In the genomic region with DNA sequence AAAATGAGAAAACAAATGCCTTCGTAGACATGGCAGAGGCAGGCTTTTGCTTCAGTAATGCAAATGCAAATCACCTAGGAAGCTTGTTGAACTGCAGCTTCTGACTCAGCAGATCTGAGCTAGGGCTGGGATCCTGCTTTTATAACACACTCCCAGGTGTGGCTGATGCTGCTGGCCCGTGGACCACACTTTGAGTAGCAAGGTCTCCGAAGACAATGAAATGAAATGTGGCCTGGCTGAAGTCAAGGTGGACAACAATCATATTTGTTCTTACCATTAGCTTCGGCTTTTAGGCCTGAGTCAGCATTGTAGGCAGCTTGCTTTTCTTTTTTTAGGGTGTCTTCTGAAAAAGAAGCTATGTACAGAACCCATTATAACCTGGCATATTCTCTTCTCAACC, we compare ENCODE assay signal across 32 cellular contexts. TPM values are rescaled to one million over a fixed set of nuclear protein-coding genes. Genes with fewer than 3 reads are reported as not detected.
DNase-seq lines count a peak whose midpoint lies in the region; ATAC-seq, FAIRE-seq and TF ChIP-seq lines count a peak whose summit lies in the region.
"Had no signal": no experiment of that assay in that cellular context is flagged by ENCODE, and none has a peak within 500 bp of the region (broad histone marks: within the 10 kb centered on the region; RNA-seq: fewer than 3 reads in every experiment).

No MANE protein-coding gene starts in this region.

- no peaks in the 10 kb centered on the region for H3K79me2 ChIP-seq in MM.1S (ENCODE audit: low read length)
- H3K79me2 ChIP-seq in K562 (ENCODE audit: control insufficient read depth, insufficient read depth, low read length), result no peaks in the 10 kb centered on the region
- H3K79me2 ChIP-seq in mesendoderm (ENCODE audit: control insufficient read depth, insufficient read depth, low read length), result no peaks in the 10 kb centered on the region

- no peak for TF ChIP-seq EP300 in K562 (IDR thresholded peaks at IDR 0.05; ENCODE audit: low read length)

- no peak overlapping the region for H2BK5ac ChIP-seq in mesendoderm (ENCODE audit: low read length)

- H3K9me1 ChIP-seq in K562 (ENCODE audit: control insufficient read depth, insufficient read depth, low read length), result no peaks in the 10 kb centered on the region

- H4K5ac ChIP-seq in mesendoderm (ENCODE audit: low read length), result no peak overlapping the region

- no peak overlapping the region for H3K4ac ChIP-seq in mesendoderm (ENCODE audit: low read depth, low read length)

- no peak for FAIRE-seq in K562 (lab: Jason Lieb, UNC)
- FAIRE-seq: GM12878, H54 had no signal

- no peak overlapping the region for H3K9ac ChIP-seq in MM.1S (ENCODE audit: low read length)
- no peak overlapping the region for H3K9ac ChIP-seq in K562 (ENCODE audit: insufficient read depth in 1 of 2, low read depth in 2 of 2, low read length in 2 of 2)
- no peak overlapping the region for H3K9ac ChIP-seq in mesendoderm (ENCODE audit: low read length)

- intact Hi-C loops in K562 (cut with micrococcal nuclease), result no loop called here

- H3K9me2 ChIP-seq in MM.1S (replicated peaks; ENCODE audit: insufficient read depth, low read length), result no peaks in the 10 kb centered on the region

- no peak overlapping the region for H2AK5ac ChIP-seq in mesendoderm (ENCODE audit: low read length)

- in situ Hi-C loops in K562 (cut with MboI), result no loop called here

- H3K27ac ChIP-seq in MM.1S (ENCODE audit: low read length), result no peak overlapping the region
- H3K27ac ChIP-seq in K562 (ENCODE audit: extremely low read depth, low read depth, low read length), result no peak overlapping the region
- no peak overlapping the region for H3K27ac ChIP-seq in mesendoderm (ENCODE audit: low read depth, low read length)
- H3K27ac ChIP-seq: brain microvascular endothelial cell, dorsolateral prefrontal cortex, gastrocnemius medialis, left lung, ovary, stomach, thyroid gland, vagina had no signal

- H4K20me1 ChIP-seq in MM.1S (ENCODE audit: insufficient read depth, low read length) (no peaks in the 10 kb centered on the region), K562 (replicated peaks; ENCODE audit: control insufficient read depth, insufficient read depth, low read length) (no peaks in the 10 kb centered on the region)

- no peak overlapping the region for H3K56ac ChIP-seq in mesendoderm (ENCODE audit: low read length)

- H2BK15ac ChIP-seq in mesendoderm (replicated peaks; ENCODE audit: low read depth), result peak overlapping the region; percentile 65

- no peak for TF ChIP-seq RAD21 in K562 (CRISPR knock-in tag; conservative IDR thresholded peaks at IDR 0.05 in 1 of 2, IDR thresholded peaks at IDR 0.05 in 1 of 2)

- H3K4me3 ChIP-seq in H7 (ENCODE audit: insufficient read depth, low read depth, low read length) (no peak overlapping the region), MM.1S (ENCODE audit: low read length) (no peak overlapping the region), K562 (no peak overlapping the region), mesendoderm (ENCODE audit: low read length) (no peak overlapping the region)
- H3K4me3 ChIP-seq: dorsolateral prefrontal cortex, gastrocnemius medialis, GM12878, left lung, ovary, stomach, thyroid gland, vagina had no signal

- no peak overlapping the region for H2BK120ac ChIP-seq in mesendoderm (ENCODE audit: low read depth, low read length)

- no peaks in the 10 kb centered on the region for H3K36me3 ChIP-seq in H7 (replicated peaks; ENCODE audit: control insufficient read depth, insufficient read depth, low read length)
- H3K36me3 ChIP-seq in MM.1S (replicated peaks; ENCODE audit: insufficient read depth, low read length), result no peaks in the 10 kb centered on the region
- H3K36me3 ChIP-seq in K562 (ENCODE audit: control insufficient read depth, insufficient read depth, low read length), result no peaks in the 10 kb centered on the region
- no peaks in the 10 kb centered on the region for H3K36me3 ChIP-seq in mesendoderm (ENCODE audit: control insufficient read depth, insufficient read depth, low read length)
- H3K36me3 ChIP-seq: brain microvascular endothelial cell, gastrocnemius medialis, left lung, ovary, stomach, thyroid gland had no signal

- peaks cover 10% of the 10 kb centered on the region for H3K4me1 ChIP-seq in MM.1S (ENCODE audit: low read length)
- no peaks in the 10 kb centered on the region for H3K4me1 ChIP-seq in K562 (replicated peaks in 1 of 2; ENCODE audit: control insufficient read depth in 2 of 2, insufficient read depth in 2 of 2, low read length in 2 of 2)
- H3K4me1 ChIP-seq in mesendoderm (ENCODE audit: control insufficient read depth, low read depth, low read length), result no peaks in the 10 kb centered on the region
- H3K4me1 ChIP-seq: gastrocnemius medialis, left lung, stomach, thyroid gland, vagina had no signal

- peak overlapping the region; percentile 30; the same call in 1 of the 2 replicates for H3K4me2 ChIP-seq in MM.1S (ENCODE audit: low read depth, low read length)
- no peak overlapping the region for H3K4me2 ChIP-seq in K562 (ENCODE audit: insufficient read depth, low read length)
- no peak overlapping the region for H3K4me2 ChIP-seq in mesendoderm (ENCODE audit: low read length)

- no peak overlapping the region for H4K8ac ChIP-seq in mesendoderm (ENCODE audit: low read depth, low read length)

- no peak overlapping the region for H3K18ac ChIP-seq in mesendoderm (ENCODE audit: low read length)

- TF ChIP-seq POLR2A in K562 (conservative IDR thresholded peaks at IDR 0.05), result no peak

- POLR2A ChIA-PET in K562 (lab: Yijun Ruan, JAX), result interaction anchor here (0.7 to 1.1 kb wide), 2 partner anchors 8 to 197 kb away, joined by 3 to 4 read pairs; no protein-coding TSS in a partner anchor

- H3K23ac ChIP-seq in mesendoderm (ENCODE audit: low read length), result no peak overlapping the region

- no peaks in the 10 kb centered on the region for H3K79me1 ChIP-seq in mesendoderm (ENCODE audit: low read length)

- WGBS in K562 (ENCODE audit: insufficient coverage, low coverage, missing lambda C conversion rate), result 1% methylated on average over 4 of the region's 4 CpGs
- WGBS in mesendoderm (ENCODE audit: extremely low coverage, insufficient coverage, low lambda C conversion rate), result no CpG with 5 or more reads among the region's 4 CpGs

- no peak for TF ChIP-seq CTCF in MM.1S (IDR thresholded peaks at IDR 0.05; ENCODE audit: low read length)
- TF ChIP-seq CTCF in K562 (IDR thresholded peaks at IDR 0.05 in 2 of 3, conservative IDR thresholded peaks at IDR 0.05 in 1 of 3; ENCODE audit: insufficient read depth in 2 of 3, low read depth in 1 of 3, low read length in 3 of 3), result no peak

- no TSS peak for BruUV-seq in K562 (replicated peaks; lab: Mats Ljungman, UMichigan)

- H3K9me3 ChIP-seq in MM.1S (replicated peaks; ENCODE audit: insufficient read depth, low read length), result no peaks in the 10 kb centered on the region
- H3K9me3 ChIP-seq in K562 (replicated peaks; ENCODE audit: control insufficient read depth, insufficient read depth, low read depth, low read length), result no peaks in the 10 kb centered on the region
- H3K9me3 ChIP-seq: gastrocnemius medialis, left lung, ovary, stomach, thyroid gland, vagina had no signal

- H2AFZ ChIP-seq in MM.1S (ENCODE audit: low read length) (no peak overlapping the region), K562 (ENCODE audit: low read depth, low read length) (no peak overlapping the region)

- H3F3A ChIP-seq in MM.1S (ENCODE audit: insufficient read depth, low read length), result no peaks in the 10 kb centered on the region

- peak; percentile 68 for DNase-seq in H7
- DNase-seq in MM.1S, result peak; percentile 69
- DNase-seq in K562 (ENCODE audit: extremely low read depth in 1 of 4, low spot score in 3 of 4), result no peak
- DNase-seq in mesendoderm, result peak; percentile 71
- no peak for DNase-seq in NCI-H1694 (lab: John Stamatoyannopoulos, UW)
- no peak for DNase-seq in cerebellar cortex (ENCODE audit: low spot score)
- DNase-seq in activated CD4-positive, alpha-beta T cell treated with anti-CD3 and anti-CD28 coated beads for 4 hours, result no peak
- DNase-seq: activated CD4-positive, alpha-beta T cell treated with anti-CD3 and anti-CD28 coated beads for 1 hour; activated CD8-positive, alpha-beta T cell treated with anti-CD3 and anti-CD28 coated beads, Interleukin-2, amount 10 ng/mL, durations not matched to agents 7 days and 5 days; amygdala; brain microvascular endothelial cell; CD8-positive, alpha-beta memory T cell; dorsolateral prefrontal cortex; gastrocnemius medialis; left lung; NCI-H1092 treated with DMSO at 0.1 percent for 48 hours; NCI-H187; NCI-H2171; NCI-H524; ovary; SIG-M5; stimulated activated CD8-positive, alpha-beta memory T cell treated with anti-CD3 and anti-CD28 coated beads, Interleukin-4, amount 100 ng/mL, for 48 hours; stomach; thyroid gland had no signal

- H3K27me3 ChIP-seq in H7 (ENCODE audit: control insufficient read depth, insufficient read depth, low read length) (no peaks in the 10 kb centered on the region), MM.1S (replicated peaks; ENCODE audit: insufficient read depth, low read length) (no peaks in the 10 kb centered on the region), K562 (ENCODE audit: control insufficient read depth in 2 of 2, insufficient read depth in 2 of 2, low read length in 2 of 2) (peaks cover 1 to 50% of the 10 kb centered on the region in 2 experiments; a peak in 3 of 5 replicates), mesendoderm (ENCODE audit: insufficient read depth, low read length, poor library complexity) (no peaks in the 10 kb centered on the region)
- H3K27me3 ChIP-seq: brain microvascular endothelial cell, dorsolateral prefrontal cortex, gastrocnemius medialis, left lung, ovary, stomach, thyroid gland, vagina had no signal

- no peak for ATAC-seq in K562
- ATAC-seq: activated CD8-positive, alpha-beta T cell treated with anti-CD3 and anti-CD28 coated beads, Interleukin-2, amount 10 ng/mL, durations not matched to agents 7 days and 5 days; activated naive CD4-positive, alpha-beta T cell treated with anti-CD3 and anti-CD28 coated beads, Interleukin-2, amount 50 U/mL, for 72 hours; gastrocnemius medialis; GM12878; left lung had no signal

- CTCF ChIA-PET in K562 (lab: Yijun Ruan, JAX; ENCODE audit: low intra/inter-chr PET ratio), result no interaction called here

RNA-seq across cellular contexts. Expression of a gene that starts 26.3 kb away (rescaled TPM):
- total RNA-seq in H7 (2014; rRNA removed; shearing (Covaris generic)), result 0.59 and 1.0 TPM in 2 replicates
- not detected in 2 replicates for total RNA-seq in K562 (2011; cell fraction: chromatin; rRNA removed; ENCODE audit: low replicate concordance)
- not detected in 2 replicates for total RNA-seq in K562 (2011; cell fraction: nucleolus; rRNA removed)
- not detected in 2 replicates for total RNA-seq in K562 (2011; cell fraction: nucleoplasm; rRNA removed)
- not detected in 2 replicates for total RNA-seq in K562 (2014; rRNA removed)
- total RNA-seq in K562 (2014; rRNA removed; fragmentation: Illumina TruSeq; extraction: Trizol), result not detected in 2 replicates
- total RNA-seq in K562 (2015; rRNA removed; fragmentation: Illumina TruSeq; extraction: Trizol), result not detected in 2 replicates
- 0.29 TPM in 1 of 2 replicates, not detected in the other for total RNA-seq in K562 (2021)
- not detected in 2 replicates for polyA plus RNA-seq in K562 (2011; rRNA removed)
- polyA plus RNA-seq in K562 (2011; cell fraction: cytosol; rRNA removed), result not detected in 2 replicates
- not detected in 2 replicates for polyA plus RNA-seq in K562 (2011; cell fraction: nucleus; rRNA removed)
- 0.08 TPM in 1 of 2 replicates, not detected in the other for polyA plus RNA-seq in K562 (2012)
- polyA plus RNA-seq in K562 (2014; fragmentation: Illumina TruSeq; extraction: Trizol), result not detected in 2 replicates
- not detected for polyA plus RNA-seq in K562 (2014; fragmentation: Nextera tagmentation; extraction: Ambion mirVana)
- not detected in 2 replicates for polyA plus RNA-seq in K562 (2014; rRNA removed)
- polyA minus RNA-seq in K562 (2011; rRNA and poly(A)+ RNA removed), result not detected in 2 replicates
- 0.36 TPM in 1 of 2 replicates, not detected in the other for polyA minus RNA-seq in K562 (2011; cell fraction: cytosol; rRNA and poly(A)+ RNA removed)
- 0.22 TPM in 1 of 2 replicates, not detected in the other for polyA minus RNA-seq in K562 (2011; cell fraction: nucleus; rRNA and poly(A)+ RNA removed)
- 3.7 TPM for polyA plus RNA-seq in mesendoderm (2013, experiment 1 of 2)
- polyA plus RNA-seq in mesendoderm (2013, experiment 2 of 2), result 3.8 TPM
- total RNA-seq: activated CD8-positive, alpha-beta T cell treated with anti-CD3 and anti-CD28 coated beads, Interleukin-2, amount 10 ng/mL, durations not matched to agents 7 days and 5 days; activated naive CD4-positive, alpha-beta T cell treated with anti-CD3 and anti-CD28 coated beads, Interleukin-2, amount 50 U/mL, for 72 hours; CD8-positive, alpha-beta memory T cell; chondrocyte; GM12878 had no signal
- polyA plus RNA-seq: AG04450; CD8-positive, alpha-beta memory T cell; IgD-negative memory B cell; neural cell had no signal

Comparison
In these comparisons a context has a peak if more than half of its experiments do, and no peak if none do; other contexts are left out.
1. DNase-seq: peak in H7 (single experiment), MM.1S (single experiment) and mesendoderm (single experiment); none in K562 (0 of 4), NCI-H1694 (single experiment), cerebellar cortex (single experiment) and activated CD4-positive, alpha-beta T cell treated with anti-CD3 and anti-CD28 coated beads for 4 hours (0 of 2).